ENCODE assay signal across 9 cellular contexts in genomic region chr6:154447929-154448328, GRCh38.
DNase-seq lines count a peak whose midpoint lies in the region; ATAC-seq and TF ChIP-seq lines count a peak whose summit lies in the region.
"Had no signal": no experiment of that assay in that cellular context is flagged by ENCODE, and none has a peak within 500 bp of the region (broad histone marks: within the 10 kb centered on the region; RNA-seq: fewer than 3 reads in every experiment).

No MANE protein-coding gene starts in this region.

- peak overlapping the region; percentile 73 for H3K4me2 ChIP-seq in skeletal muscle satellite cell (ENCODE audit: low read length)

- ATAC-seq in GM21390 (IDR thresholded peaks at IDR 0.05; ENCODE audit: unreplicated experiment), result no peak

- H3K27me3 Mint-ChIP-seq in HFFc6 (ENCODE audit: insufficient read depth), result no peaks in the 10 kb centered on the region; the same call in 1 of the 2 replicates

- no peak overlapping the region for H3K9ac ChIP-seq in skeletal muscle satellite cell (ENCODE audit: low read depth, low read length)

- peak overlapping the region; percentile 77; the same call in 1 of the 2 replicates for H3K4me3 Mint-ChIP-seq in HFFc6

- no peak overlapping the region for H3K4me3 ChIP-seq in skeletal muscle satellite cell (ENCODE audit: low read length)

- no peaks in the 10 kb centered on the region for H3K9me3 Mint-ChIP-seq in HFFc6

- no peak for TF ChIP-seq CTCF in HFFc6 (IDR thresholded peaks at IDR 0.05)

- no peaks in the 10 kb centered on the region for H3K9me3 ChIP-seq in skeletal muscle satellite cell (replicated peaks; ENCODE audit: low read length)

- peak overlapping the region; percentile 86; the same call in 1 of the 2 replicates for H3K27ac Mint-ChIP-seq in HFFc6

- peaks cover 14% of the 10 kb centered on the region for H3K4me1 ChIP-seq in skeletal muscle satellite cell (ENCODE audit: control insufficient read depth, insufficient read depth, low read length)

- H3K36me3 ChIP-seq in skeletal muscle satellite cell (ENCODE audit: insufficient read depth, low read length), result no peaks in the 10 kb centered on the region

- H3K36me3 Mint-ChIP-seq in HFFc6 (ENCODE audit: low read depth), result peaks cover 28% of the 10 kb centered on the region

- DNase-seq in HFFc6 (no peak), NCI-H524 (lab: John Stamatoyannopoulos, UW) (peak; percentile 49 to 72), dermis microvascular lymphatic vessel endothelial cell (ENCODE audit: low read depth in 2 of 2) (peak; percentile 67 to 91), foreskin melanocyte (no peak), HK-2 (ENCODE audit: unreplicated experiment) (no peak)
- DNase-seq in activated CD4-positive, alpha-beta T cell treated with anti-CD3 and anti-CD28 coated beads for 4 hours, result no peak
- DNase-seq: MM.1S had no signal

- peaks cover 34% of the 10 kb centered on the region for H3K4me1 Mint-ChIP-seq in HFFc6 (ENCODE audit: low read depth)

- H3K27me3 ChIP-seq in skeletal muscle satellite cell (ENCODE audit: control insufficient read depth, insufficient read depth, low read length), result no peaks in the 10 kb centered on the region

Comparison
In these comparisons a context has a peak if more than half of its experiments do, and no peak if none do; other contexts are left out.
1. DNase-seq: peak in NCI-H524 (2 of 2) and dermis microvascular lymphatic vessel endothelial cell (2 of 2); none in HFFc6 (single experiment), foreskin melanocyte (single experiment), activated CD4-positive, alpha-beta T cell treated with anti-CD3 and anti-CD28 coated beads for 4 hours (0 of 2) and HK-2 (single experiment).